ENCODE assay signal across 2 cellular contexts in the genomic region with DNA sequence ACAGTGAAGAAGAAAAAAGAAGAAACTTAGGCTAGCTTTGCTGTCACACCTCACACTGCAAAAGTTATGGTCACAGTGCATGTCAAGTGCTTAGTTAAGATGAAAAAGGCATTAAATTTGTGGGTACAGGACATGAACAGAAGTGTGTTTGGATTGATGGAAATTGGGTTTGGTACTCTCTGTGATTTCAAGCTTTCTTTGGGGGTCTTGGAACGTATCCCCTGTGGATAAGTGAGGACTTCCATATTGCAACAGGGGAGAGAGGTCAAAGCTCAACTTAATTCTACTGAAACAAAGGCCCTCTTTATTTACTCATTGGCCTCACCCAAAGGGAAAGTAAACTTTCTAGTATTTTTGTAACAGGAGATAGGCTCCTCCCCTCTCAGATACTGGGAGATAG.
TF ChIP-seq lines count a peak whose summit lies in the region.

No MANE protein-coding gene starts in this region.

TF ChIP-seq in GM23338, 12 proteins besides CTCF, POLR2A, EP300 and RAD21 (continued from another document):
- TF ChIP-seq, protein P1, sequence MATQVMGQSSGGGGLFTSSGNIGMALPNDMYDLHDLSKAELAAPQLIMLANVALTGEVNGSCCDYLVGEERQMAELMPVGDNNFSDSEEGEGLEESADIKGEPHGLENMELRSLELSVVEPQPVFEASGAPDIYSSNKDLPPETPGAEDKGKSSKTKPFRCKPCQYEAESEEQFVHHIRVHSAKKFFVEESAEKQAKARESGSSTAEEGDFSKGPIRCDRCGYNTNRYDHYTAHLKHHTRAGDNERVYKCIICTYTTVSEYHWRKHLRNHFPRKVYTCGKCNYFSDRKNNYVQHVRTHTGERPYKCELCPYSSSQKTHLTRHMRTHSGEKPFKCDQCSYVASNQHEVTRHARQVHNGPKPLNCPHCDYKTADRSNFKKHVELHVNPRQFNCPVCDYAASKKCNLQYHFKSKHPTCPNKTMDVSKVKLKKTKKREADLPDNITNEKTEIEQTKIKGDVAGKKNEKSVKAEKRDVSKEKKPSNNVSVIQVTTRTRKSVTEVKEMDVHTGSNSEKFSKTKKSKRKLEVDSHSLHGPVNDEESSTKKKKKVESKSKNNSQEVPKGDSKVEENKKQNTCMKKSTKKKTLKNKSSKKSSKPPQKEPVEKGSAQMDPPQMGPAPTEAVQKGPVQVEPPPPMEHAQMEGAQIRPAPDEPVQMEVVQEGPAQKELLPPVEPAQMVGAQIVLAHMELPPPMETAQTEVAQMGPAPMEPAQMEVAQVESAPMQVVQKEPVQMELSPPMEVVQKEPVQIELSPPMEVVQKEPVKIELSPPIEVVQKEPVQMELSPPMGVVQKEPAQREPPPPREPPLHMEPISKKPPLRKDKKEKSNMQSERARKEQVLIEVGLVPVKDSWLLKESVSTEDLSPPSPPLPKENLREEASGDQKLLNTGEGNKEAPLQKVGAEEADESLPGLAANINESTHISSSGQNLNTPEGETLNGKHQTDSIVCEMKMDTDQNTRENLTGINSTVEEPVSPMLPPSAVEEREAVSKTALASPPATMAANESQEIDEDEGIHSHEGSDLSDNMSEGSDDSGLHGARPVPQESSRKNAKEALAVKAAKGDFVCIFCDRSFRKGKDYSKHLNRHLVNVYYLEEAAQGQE (IDR thresholded peaks at IDR 0.05; ENCODE audit: unreplicated experiment), result no peak
- TF ChIP-seq EZH2phosphoT487 (IDR thresholded peaks at IDR 0.05; ENCODE audit: unreplicated experiment) (no peak), NANOG (IDR thresholded peaks at IDR 0.05; ENCODE audit: borderline replicate concordance) (no peak)

TF ChIP-seq in HepG2, 621 proteins besides CTCF, POLR2A, EP300 and RAD21 (continued from another document and continues in another):
- TF ChIP-seq, protein P2, sequence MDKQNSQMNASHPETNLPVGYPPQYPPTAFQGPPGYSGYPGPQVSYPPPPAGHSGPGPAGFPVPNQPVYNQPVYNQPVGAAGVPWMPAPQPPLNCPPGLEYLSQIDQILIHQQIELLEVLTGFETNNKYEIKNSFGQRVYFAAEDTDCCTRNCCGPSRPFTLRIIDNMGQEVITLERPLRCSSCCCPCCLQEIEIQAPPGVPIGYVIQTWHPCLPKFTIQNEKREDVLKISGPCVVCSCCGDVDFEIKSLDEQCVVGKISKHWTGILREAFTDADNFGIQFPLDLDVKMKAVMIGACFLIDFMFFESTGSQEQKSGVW (CRISPR knock-in tag; IDR thresholded peaks at IDR 0.05; ENCODE audit: borderline replicate concordance), result no peak
- TF ChIP-seq, protein P3, sequence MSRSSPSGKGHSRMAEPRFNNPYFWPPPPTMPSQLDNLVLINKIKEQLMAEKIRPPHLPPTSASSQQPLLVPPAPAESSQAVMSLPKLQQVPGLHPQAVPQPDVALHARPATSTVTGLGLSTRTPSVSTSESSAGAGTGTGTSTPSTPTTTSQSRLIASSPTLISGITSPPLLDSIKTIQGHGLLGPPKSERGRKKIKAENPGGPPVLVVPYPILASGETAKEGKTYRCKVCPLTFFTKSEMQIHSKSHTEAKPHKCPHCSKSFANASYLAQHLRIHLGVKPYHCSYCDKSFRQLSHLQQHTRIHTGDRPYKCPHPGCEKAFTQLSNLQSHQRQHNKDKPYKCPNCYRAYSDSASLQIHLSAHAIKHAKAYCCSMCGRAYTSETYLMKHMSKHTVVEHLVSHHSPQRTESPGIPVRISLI (CRISPR knock-in tag; IDR thresholded peaks at IDR 0.05; ENCODE audit: borderline replicate concordance), result no peak
- TF ChIP-seq MIER3 (CRISPR knock-in tag; IDR thresholded peaks at IDR 0.05; ENCODE audit: borderline replicate concordance), result peak; percentile 46; the same call in 1 of the 2 replicates
- TF ChIP-seq SIX4 (CRISPR knock-in tag; IDR thresholded peaks at IDR 0.05), result peak; percentile 81
- TF ChIP-seq DPF2 (CRISPR knock-in tag; IDR thresholded peaks at IDR 0.05; ENCODE audit: borderline replicate concordance, low read depth), result peak; percentile 59; the same call in 1 of the 2 replicates
- TF ChIP-seq, protein P4, sequence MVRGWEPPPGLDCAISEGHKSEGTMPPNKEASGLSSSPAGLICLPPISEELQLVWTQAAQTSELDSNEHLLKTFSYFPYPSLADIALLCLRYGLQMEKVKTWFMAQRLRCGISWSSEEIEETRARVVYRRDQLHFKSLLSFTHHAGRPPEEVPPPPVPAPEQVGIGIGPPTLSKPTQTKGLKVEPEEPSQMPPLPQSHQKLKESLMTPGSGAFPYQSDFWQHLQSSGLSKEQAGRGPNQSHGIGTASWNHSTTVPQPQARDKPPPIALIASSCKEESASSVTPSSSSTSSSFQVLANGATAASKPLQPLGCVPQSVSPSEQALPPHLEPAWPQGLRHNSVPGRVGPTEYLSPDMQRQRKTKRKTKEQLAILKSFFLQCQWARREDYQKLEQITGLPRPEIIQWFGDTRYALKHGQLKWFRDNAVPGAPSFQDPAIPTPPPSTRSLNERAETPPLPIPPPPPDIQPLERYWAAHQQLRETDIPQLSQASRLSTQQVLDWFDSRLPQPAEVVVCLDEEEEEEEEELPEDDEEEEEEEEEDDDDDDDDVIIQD (CRISPR knock-in tag; IDR thresholded peaks at IDR 0.05; ENCODE audit: low read depth), result peak; percentile 97
- peak; percentile 33; the same call in 1 of the 2 replicates for TF ChIP-seq HDAC1 (CRISPR knock-in tag; IDR thresholded peaks at IDR 0.05)
- TF ChIP-seq, protein P5, sequence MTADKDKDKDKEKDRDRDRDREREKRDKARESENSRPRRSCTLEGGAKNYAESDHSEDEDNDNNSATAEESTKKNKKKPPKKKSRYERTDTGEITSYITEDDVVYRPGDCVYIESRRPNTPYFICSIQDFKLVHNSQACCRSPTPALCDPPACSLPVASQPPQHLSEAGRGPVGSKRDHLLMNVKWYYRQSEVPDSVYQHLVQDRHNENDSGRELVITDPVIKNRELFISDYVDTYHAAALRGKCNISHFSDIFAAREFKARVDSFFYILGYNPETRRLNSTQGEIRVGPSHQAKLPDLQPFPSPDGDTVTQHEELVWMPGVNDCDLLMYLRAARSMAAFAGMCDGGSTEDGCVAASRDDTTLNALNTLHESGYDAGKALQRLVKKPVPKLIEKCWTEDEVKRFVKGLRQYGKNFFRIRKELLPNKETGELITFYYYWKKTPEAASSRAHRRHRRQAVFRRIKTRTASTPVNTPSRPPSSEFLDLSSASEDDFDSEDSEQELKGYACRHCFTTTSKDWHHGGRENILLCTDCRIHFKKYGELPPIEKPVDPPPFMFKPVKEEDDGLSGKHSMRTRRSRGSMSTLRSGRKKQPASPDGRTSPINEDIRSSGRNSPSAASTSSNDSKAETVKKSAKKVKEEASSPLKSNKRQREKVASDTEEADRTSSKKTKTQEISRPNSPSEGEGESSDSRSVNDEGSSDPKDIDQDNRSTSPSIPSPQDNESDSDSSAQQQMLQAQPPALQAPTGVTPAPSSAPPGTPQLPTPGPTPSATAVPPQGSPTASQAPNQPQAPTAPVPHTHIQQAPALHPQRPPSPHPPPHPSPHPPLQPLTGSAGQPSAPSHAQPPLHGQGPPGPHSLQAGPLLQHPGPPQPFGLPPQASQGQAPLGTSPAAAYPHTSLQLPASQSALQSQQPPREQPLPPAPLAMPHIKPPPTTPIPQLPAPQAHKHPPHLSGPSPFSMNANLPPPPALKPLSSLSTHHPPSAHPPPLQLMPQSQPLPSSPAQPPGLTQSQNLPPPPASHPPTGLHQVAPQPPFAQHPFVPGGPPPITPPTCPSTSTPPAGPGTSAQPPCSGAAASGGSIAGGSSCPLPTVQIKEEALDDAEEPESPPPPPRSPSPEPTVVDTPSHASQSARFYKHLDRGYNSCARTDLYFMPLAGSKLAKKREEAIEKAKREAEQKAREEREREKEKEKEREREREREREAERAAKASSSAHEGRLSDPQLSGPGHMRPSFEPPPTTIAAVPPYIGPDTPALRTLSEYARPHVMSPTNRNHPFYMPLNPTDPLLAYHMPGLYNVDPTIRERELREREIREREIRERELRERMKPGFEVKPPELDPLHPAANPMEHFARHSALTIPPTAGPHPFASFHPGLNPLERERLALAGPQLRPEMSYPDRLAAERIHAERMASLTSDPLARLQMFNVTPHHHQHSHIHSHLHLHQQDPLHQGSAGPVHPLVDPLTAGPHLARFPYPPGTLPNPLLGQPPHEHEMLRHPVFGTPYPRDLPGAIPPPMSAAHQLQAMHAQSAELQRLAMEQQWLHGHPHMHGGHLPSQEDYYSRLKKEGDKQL (CRISPR knock-in tag; IDR thresholded peaks at IDR 0.05; ENCODE audit: low read depth), result 0 out of 2 replicates have a peak, but pooled peaks have one; percentile 46
- 0 out of 2 replicates have a peak, but pooled peaks have one; percentile 27 for TF ChIP-seq FOXA1 (IDR thresholded peaks at IDR 0.05)
- peak; percentile 87 for TF ChIP-seq FOXA1 (CRISPR knock-in tag; IDR thresholded peaks at IDR 0.05)
- TF ChIP-seq TCF12 (IDR thresholded peaks at IDR 0.05), result no peak
- TF ChIP-seq TCF12 (CRISPR knock-in tag; IDR thresholded peaks at IDR 0.05), result no peak
- 0 out of 2 replicates have a peak, but pooled peaks have one; percentile 38 for TF ChIP-seq PITX1 (CRISPR knock-in tag; IDR thresholded peaks at IDR 0.05)
- TF ChIP-seq CBX2 (IDR thresholded peaks at IDR 0.05; ENCODE audit: low read depth, low read length), result no peak
- TF ChIP-seq CBX2 (CRISPR knock-in tag; IDR thresholded peaks at IDR 0.05; ENCODE audit: low read depth), result no peak
- TF ChIP-seq ZBTB7B (CRISPR knock-in tag; IDR thresholded peaks at IDR 0.05), result peak; percentile 98
- peak; percentile 57; the same call in 1 of the 2 replicates for TF ChIP-seq CREM (IDR thresholded peaks at IDR 0.05)
- TF ChIP-seq CREM (CRISPR knock-in tag; IDR thresholded peaks at IDR 0.05), result no peak
- TF ChIP-seq ERF (CRISPR knock-in tag; IDR thresholded peaks at IDR 0.05), result peak; percentile 39; the same call in 1 of the 2 replicates
- TF ChIP-seq HMG20A (CRISPR knock-in tag; IDR thresholded peaks at IDR 0.05; ENCODE audit: borderline replicate concordance), result peak; percentile 81
- peak; percentile 78; the same call in 1 of the 2 replicates for TF ChIP-seq ZMYM2 (CRISPR knock-in tag; IDR thresholded peaks at IDR 0.05)
- no peak for TF ChIP-seq KLF6 (CRISPR knock-in tag; IDR thresholded peaks at IDR 0.05)
- peak; percentile 96 for TF ChIP-seq CHD4 (IDR thresholded peaks at IDR 0.05; ENCODE audit: borderline replicate concordance, low read length)
- TF ChIP-seq CEBPG (CRISPR knock-in tag; IDR thresholded peaks at IDR 0.05), result peak; percentile 79
- peak; percentile 69; the same call in 1 of the 2 replicates for TF ChIP-seq HHEX (CRISPR knock-in tag; IDR thresholded peaks at IDR 0.05)
- no peak for TF ChIP-seq SOX6 (IDR thresholded peaks at IDR 0.05)
- TF ChIP-seq SOX6 (CRISPR knock-in tag; IDR thresholded peaks at IDR 0.05), result peak; percentile 97
- no peak for TF ChIP-seq U2AF2 (IDR thresholded peaks at IDR 0.05; ENCODE audit: low read depth, low read length)
- TF ChIP-seq ZNF296 (CRISPR knock-in tag; conservative IDR thresholded peaks at IDR 0.05), result no peak
- TF ChIP-seq EHMT2 (IDR thresholded peaks at IDR 0.05; ENCODE audit: borderline replicate concordance, low read depth, low read length), result peak; percentile 52; the same call in 1 of the 2 replicates
- peak; percentile 63 for TF ChIP-seq TCF7 (IDR thresholded peaks at IDR 0.05; ENCODE audit: low read depth)
- peak; percentile 68; the same call in 1 of the 2 replicates for TF ChIP-seq NFIC (IDR thresholded peaks at IDR 0.05; ENCODE audit: low read length)
- 0 out of 2 replicates have a peak, but pooled peaks have one; percentile 44 for TF ChIP-seq KDM6A (CRISPR knock-in tag; IDR thresholded peaks at IDR 0.05; ENCODE audit: low read depth)
- peak; percentile 11; the same call in 1 of the 2 replicates for TF ChIP-seq ETV5 (CRISPR knock-in tag; IDR thresholded peaks at IDR 0.05; ENCODE audit: borderline replicate concordance)
- TF ChIP-seq HNF4G (IDR thresholded peaks at IDR 0.05; ENCODE audit: borderline replicate concordance, low read depth, low read length), result peak; percentile 47; the same call in 1 of the 2 replicates
- TF ChIP-seq HNF4G (CRISPR knock-in tag; IDR thresholded peaks at IDR 0.05; ENCODE audit: borderline replicate concordance, low read depth), result no peak
- TF ChIP-seq, protein P6, sequence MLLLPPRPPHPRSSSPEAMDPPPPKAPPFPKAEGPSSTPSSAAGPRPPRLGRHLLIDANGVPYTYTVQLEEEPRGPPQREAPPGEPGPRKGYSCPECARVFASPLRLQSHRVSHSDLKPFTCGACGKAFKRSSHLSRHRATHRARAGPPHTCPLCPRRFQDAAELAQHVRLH (CRISPR knock-in tag; IDR thresholded peaks at IDR 0.05; ENCODE audit: borderline replicate concordance, low read depth), result no peak
- TF ChIP-seq, protein P7, sequence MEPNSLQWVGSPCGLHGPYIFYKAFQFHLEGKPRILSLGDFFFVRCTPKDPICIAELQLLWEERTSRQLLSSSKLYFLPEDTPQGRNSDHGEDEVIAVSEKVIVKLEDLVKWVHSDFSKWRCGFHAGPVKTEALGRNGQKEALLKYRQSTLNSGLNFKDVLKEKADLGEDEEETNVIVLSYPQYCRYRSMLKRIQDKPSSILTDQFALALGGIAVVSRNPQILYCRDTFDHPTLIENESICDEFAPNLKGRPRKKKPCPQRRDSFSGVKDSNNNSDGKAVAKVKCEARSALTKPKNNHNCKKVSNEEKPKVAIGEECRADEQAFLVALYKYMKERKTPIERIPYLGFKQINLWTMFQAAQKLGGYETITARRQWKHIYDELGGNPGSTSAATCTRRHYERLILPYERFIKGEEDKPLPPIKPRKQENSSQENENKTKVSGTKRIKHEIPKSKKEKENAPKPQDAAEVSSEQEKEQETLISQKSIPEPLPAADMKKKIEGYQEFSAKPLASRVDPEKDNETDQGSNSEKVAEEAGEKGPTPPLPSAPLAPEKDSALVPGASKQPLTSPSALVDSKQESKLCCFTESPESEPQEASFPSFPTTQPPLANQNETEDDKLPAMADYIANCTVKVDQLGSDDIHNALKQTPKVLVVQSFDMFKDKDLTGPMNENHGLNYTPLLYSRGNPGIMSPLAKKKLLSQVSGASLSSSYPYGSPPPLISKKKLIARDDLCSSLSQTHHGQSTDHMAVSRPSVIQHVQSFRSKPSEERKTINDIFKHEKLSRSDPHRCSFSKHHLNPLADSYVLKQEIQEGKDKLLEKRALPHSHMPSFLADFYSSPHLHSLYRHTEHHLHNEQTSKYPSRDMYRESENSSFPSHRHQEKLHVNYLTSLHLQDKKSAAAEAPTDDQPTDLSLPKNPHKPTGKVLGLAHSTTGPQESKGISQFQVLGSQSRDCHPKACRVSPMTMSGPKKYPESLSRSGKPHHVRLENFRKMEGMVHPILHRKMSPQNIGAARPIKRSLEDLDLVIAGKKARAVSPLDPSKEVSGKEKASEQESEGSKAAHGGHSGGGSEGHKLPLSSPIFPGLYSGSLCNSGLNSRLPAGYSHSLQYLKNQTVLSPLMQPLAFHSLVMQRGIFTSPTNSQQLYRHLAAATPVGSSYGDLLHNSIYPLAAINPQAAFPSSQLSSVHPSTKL (CRISPR knock-in tag; IDR thresholded peaks at IDR 0.05), result peak; percentile 90
- 0 out of 2 replicates have a peak, but pooled peaks have one; percentile 54 for TF ChIP-seq ZFP1 (CRISPR knock-in tag; IDR thresholded peaks at IDR 0.05)
